ENCODE assay signal across 11 cellular contexts in the genomic region with DNA sequence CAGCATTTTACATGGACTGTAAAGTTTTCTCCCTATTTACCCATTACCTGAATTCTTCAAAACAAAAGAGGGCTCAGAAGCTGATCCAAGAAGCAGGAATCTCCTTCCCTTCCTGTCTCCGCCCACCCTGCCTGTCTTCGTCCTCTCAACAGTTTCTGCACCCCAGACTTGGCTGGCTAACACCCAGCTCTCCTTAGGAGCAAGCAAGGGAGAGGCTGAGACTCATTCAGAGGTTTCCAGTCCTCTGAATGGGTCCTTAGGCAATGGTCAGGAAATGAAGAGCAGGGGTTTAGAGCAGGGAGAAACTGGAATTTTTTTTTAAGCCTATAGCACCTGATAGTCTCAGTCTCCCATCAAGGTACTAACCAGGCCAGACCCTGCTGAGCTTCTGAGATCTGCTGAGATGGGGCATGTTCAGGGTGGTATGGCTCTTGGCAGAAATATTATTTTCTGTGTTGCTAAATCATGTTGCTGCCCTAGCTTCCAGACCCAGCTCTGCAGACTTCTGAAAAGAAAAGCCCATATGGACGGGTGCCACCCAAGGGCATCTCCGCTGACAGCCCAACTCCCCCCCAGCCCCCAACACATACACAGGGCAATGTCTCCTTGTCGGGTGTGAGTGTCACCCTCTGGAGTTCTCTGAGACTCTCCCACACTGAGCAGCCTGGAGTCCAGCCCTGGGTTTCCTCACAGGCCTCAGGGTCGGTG.
A peak's percentile ranks its signal among the peaks of the same experiment; 100 is the strongest.
DNase-seq lines count a peak whose midpoint lies in the region; ATAC-seq and TF ChIP-seq lines count a peak whose summit lies in the region.
"Had no signal": no experiment of that assay in that cellular context is flagged by ENCODE, and none has a peak within 500 bp of the region (broad histone marks: within the 10 kb centered on the region; RNA-seq: fewer than 3 reads in every experiment).

No MANE protein-coding gene starts in this region.

- no peak overlapping the region for H4K8ac ChIP-seq in H9 (replicated peaks; ENCODE audit: insufficient read length, low read depth, low read length)

- peak overlapping the region; percentile 77; the same call in 1 of the 2 replicates for H3K14ac ChIP-seq in H9 (ENCODE audit: insufficient read depth, low read length)

- no peak overlapping the region for H3K27ac ChIP-seq in H9 (ENCODE audit: insufficient read length, low read depth, low read length)
- peak overlapping the region in 3 of 4 donors; percentile 54 to 72 (median 57) for H3K27ac ChIP-seq in gastroesophageal sphincter
- peak overlapping the region; percentile 72 for H3K27ac ChIP-seq in suprapubic skin

- no peaks in the 10 kb centered on the region for H3K36me3 ChIP-seq in gastroesophageal sphincter
- no peaks in the 10 kb centered on the region for H3K36me3 ChIP-seq in suprapubic skin

- no peak overlapping the region for H3K18ac ChIP-seq in H9 (ENCODE audit: insufficient read length, low read depth, low read length)

- H3K4me3 ChIP-seq in gastroesophageal sphincter: no peak overlapping the region
- no peak overlapping the region for H3K4me3 ChIP-seq in suprapubic skin

- no peaks in the 10 kb centered on the region for H3K9me3 Mint-ChIP-seq in H9
- H3K9me3 Mint-ChIP-seq: activated T-cell treated with anti-CD3 and anti-CD28 coated beads, Interleukin-2, amount 50 U/mL, for 4 hours had no signal

- no peak overlapping the region for H3K9ac ChIP-seq in H9 (ENCODE audit: extremely low read depth, insufficient read length, low read length)

- H4K91ac ChIP-seq in H9 (ENCODE audit: insufficient read length, low read depth, low read length): no peak overlapping the region

- no peaks in the 10 kb centered on the region for H4K20me1 ChIP-seq in H9 (ENCODE audit: control insufficient read depth, insufficient read depth, insufficient read length)

- H3K4me3 Mint-ChIP-seq in H9 (no peak overlapping the region), T-helper 17 cell (peak overlapping the region; percentile 74)
- H3K4me3 Mint-ChIP-seq: activated T-cell treated with anti-CD3 and anti-CD28 coated beads, Interleukin-2, amount 50 U/mL, for 4 hours had no signal

- H2BK12ac ChIP-seq in H9 (ENCODE audit: insufficient read length, low read depth, low read length): no peak overlapping the region

- H2BK20ac ChIP-seq in H9 (ENCODE audit: low read depth, low read length, poor library complexity, severe bottlenecking): no peak overlapping the region

- no peak overlapping the region for H2BK5ac ChIP-seq in H9 (ENCODE audit: insufficient read length, low read length)

- H3K4ac ChIP-seq in H9 (ENCODE audit: low read depth, low read length): no peak overlapping the region

- H2BK120ac ChIP-seq in H9 (ENCODE audit: low read depth, low read length, poor library complexity, severe bottlenecking): no peak overlapping the region

- no peak overlapping the region for H3K56ac ChIP-seq in H9 (ENCODE audit: insufficient read length, low read depth, low read length)

- WGBS in H9 (ENCODE audit: extremely low coverage, insufficient read length, low lambda C conversion rate): no CpG with 5 or more reads among the region's 6 CpGs
- WGBS in gastroesophageal sphincter (ENCODE audit: low coverage in 1 of 2), 2 donors: 0 to 32% methylated on average over 1 to 2 of the region's 6 CpGs
- 39% methylated on average over 2 of the region's 6 CpGs for WGBS in suprapubic skin

- H3K27ac Mint-ChIP-seq in H9: peak overlapping the region in 1 of 3 experiments; percentile 65; a peak in 1 of 7 replicates
- peak overlapping the region; percentile 77 for H3K27ac Mint-ChIP-seq in T-helper 17 cell

- H3K79me1 ChIP-seq in H9 (ENCODE audit: insufficient read depth, low read depth, low read length, poor library complexity, severe bottlenecking): no peaks in the 10 kb centered on the region

- H3K4me1 ChIP-seq in H9 (ENCODE audit: insufficient read depth, low read length) (peaks cover 7% of the 10 kb centered on the region; the same call in 1 of the 2 replicates), gastroesophageal sphincter (peaks cover 0 to 58% (median 14%) of the 10 kb centered on the region in 3 donors), suprapubic skin (peaks cover 63% of the 10 kb centered on the region)

- H3K27me3 Mint-ChIP-seq in H9 (ENCODE audit: low read depth) (peaks cover 4% of the 10 kb centered on the region), T-helper 17 cell (no peaks in the 10 kb centered on the region)

- no peaks in the 10 kb centered on the region for H3K79me2 ChIP-seq in H9 (ENCODE audit: insufficient read depth, low read length)

- no peak overlapping the region for H2AK5ac ChIP-seq in H9 (ENCODE audit: insufficient read length, low read length)

- H3K36me3 Mint-ChIP-seq in H9 (ENCODE audit: insufficient read depth in 1 of 3, low read depth in 3 of 3): no peaks in the 10 kb centered on the region
- no peaks in the 10 kb centered on the region for H3K36me3 Mint-ChIP-seq in T-helper 17 cell (ENCODE audit: low read depth)

- no peak overlapping the region for H3T11ph ChIP-seq in H9 (ENCODE audit: low read length)

- H3K9me3 ChIP-seq in H9 (ENCODE audit: control insufficient read depth, low read depth, low read length): no peaks in the 10 kb centered on the region
- no peaks in the 10 kb centered on the region for H3K9me3 ChIP-seq in T-helper 17 cell (ENCODE audit: control insufficient read depth, low read length, poor library complexity, severe bottlenecking)
- no peaks in the 10 kb centered on the region for H3K9me3 ChIP-seq in gastroesophageal sphincter
- H3K9me3 ChIP-seq in suprapubic skin: no peaks in the 10 kb centered on the region

- TF ChIP-seq CTCF in H9 (conservative IDR thresholded peaks at IDR 0.05): no peak
- no peak for TF ChIP-seq CTCF in gastroesophageal sphincter (IDR thresholded peaks at IDR 0.05)
- TF ChIP-seq CTCF in suprapubic skin (IDR thresholded peaks at IDR 0.05): no peak

- H2AFZ ChIP-seq in H9 (ENCODE audit: low read length): peak overlapping the region; percentile 14

- H3K4me1 Mint-ChIP-seq in H9 (peaks cover 26 to 34% of the 10 kb centered on the region in 2 experiments), T-helper 17 cell (peaks cover 12% of the 10 kb centered on the region)

- H3K27me3 ChIP-seq in H9 (ENCODE audit: insufficient read depth, low read length) (no peaks in the 10 kb centered on the region), gastroesophageal sphincter (no peaks in the 10 kb centered on the region), suprapubic skin (no peaks in the 10 kb centered on the region)

- H3K23me2 ChIP-seq in H9 (ENCODE audit: insufficient read length, low read depth, low read length, poor library complexity, severe bottlenecking): no peaks in the 10 kb centered on the region

- no peak overlapping the region for H3K4me2 ChIP-seq in H9 (ENCODE audit: insufficient read depth, insufficient read length, low read length)

- TF ChIP-seq EP300 in gastroesophageal sphincter (IDR thresholded peaks at IDR 0.05) (no peak), suprapubic skin (IDR thresholded peaks at IDR 0.05) (no peak)

- no peak overlapping the region for H4K5ac ChIP-seq in H9 (ENCODE audit: insufficient read length, low read depth, low read length)

- ATAC-seq in T-helper 17 cell (no peak), gastroesophageal sphincter (no peak), HG03196 (IDR thresholded peaks at IDR 0.05; ENCODE audit: unreplicated experiment) (no peak)
- ATAC-seq: activated T-cell treated with anti-CD3 and anti-CD28 coated beads, Interleukin-2, amount 50 U/mL, for 4 hours had no signal

- TF ChIP-seq POLR2A in gastroesophageal sphincter (IDR thresholded peaks at IDR 0.05): no peak
- no peak for TF ChIP-seq POLR2A in suprapubic skin (IDR thresholded peaks at IDR 0.05)

- no peak overlapping the region for H2BK15ac ChIP-seq in H9 (ENCODE audit: low read depth, low read length)

- H3K23ac ChIP-seq in H9 (ENCODE audit: insufficient read length, low read depth, low read length): no peak overlapping the region

- DNase-seq in H9 (peak; percentile 38), T-helper 17 cell (no peak), suprapubic skin (ENCODE audit: low spot score in 2 of 2) (no peak), NCI-H82 (lab: John Stamatoyannopoulos, UW) (no peak)
- DNase-seq in stimulated activated CD4-positive, alpha-beta T cell treated with anti-CD3 and anti-CD28 coated beads, Interleukin-4, amount 100 ng/mL, for 1 hour: no peak
- DNase-seq: activated T-cell treated with anti-CD3 and anti-CD28 coated beads, Interleukin-2, amount 50 U/mL, for 4 hours; Calu3; midbrain; NCI-H146 had no signal
